Comparison of ENCODE assay signal across 1 cellular context in the genomic region with DNA sequence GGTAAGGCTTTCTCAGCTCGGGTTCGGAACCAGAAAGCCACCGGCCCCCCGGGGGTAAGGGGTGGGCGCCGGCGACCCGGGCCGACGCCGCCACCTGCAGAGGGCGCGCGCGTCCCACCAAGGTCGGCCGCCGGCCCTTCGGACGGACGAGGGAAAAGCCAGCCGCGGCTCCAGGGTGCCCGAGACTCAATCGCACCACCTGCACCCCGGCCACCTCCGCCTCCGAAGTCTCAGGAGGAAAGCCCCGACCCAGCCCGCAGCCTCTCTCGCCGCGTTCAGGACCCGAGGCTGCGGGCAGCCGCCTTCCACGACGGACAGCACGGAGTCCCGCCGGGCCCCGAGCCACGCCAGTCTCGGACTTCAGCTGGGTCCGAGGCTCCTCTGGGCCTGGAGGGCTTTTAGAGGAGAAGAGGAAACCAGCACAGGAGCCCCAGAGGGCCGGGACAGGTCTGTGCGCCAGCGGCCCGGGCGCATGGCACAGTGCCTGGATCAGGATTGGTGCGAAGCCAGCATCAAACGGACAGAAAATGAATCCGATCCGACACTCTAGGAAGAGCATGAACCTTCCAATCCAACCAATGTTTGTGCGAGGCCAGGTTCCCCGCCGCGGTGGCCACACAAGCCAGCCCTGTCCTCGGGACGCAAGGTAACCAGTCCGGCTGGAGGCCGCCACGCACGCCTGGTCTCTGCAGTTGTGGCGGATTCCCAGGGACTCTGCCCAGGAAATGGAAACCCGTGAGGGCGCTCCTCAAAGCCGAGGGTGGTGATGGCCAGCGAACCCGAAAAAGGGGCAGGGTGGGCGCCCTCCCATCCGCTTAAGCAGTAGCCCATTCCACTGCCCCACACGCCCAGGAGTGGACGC.
TF ChIP-seq lines count a peak whose summit lies in the region.

No MANE protein-coding gene starts in this region.

TF ChIP-seq in WTC11, 78 proteins besides CTCF, POLR2A, EP300 and RAD21 (continued from another document):
- TF ChIP-seq, protein P1, sequence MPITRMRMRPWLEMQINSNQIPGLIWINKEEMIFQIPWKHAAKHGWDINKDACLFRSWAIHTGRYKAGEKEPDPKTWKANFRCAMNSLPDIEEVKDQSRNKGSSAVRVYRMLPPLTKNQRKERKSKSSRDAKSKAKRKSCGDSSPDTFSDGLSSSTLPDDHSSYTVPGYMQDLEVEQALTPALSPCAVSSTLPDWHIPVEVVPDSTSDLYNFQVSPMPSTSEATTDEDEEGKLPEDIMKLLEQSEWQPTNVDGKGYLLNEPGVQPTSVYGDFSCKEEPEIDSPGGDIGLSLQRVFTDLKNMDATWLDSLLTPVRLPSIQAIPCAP (CRISPR knock-in tag; IDR thresholded peaks at IDR 0.05) = no peak
- TF ChIP-seq, protein P2, sequence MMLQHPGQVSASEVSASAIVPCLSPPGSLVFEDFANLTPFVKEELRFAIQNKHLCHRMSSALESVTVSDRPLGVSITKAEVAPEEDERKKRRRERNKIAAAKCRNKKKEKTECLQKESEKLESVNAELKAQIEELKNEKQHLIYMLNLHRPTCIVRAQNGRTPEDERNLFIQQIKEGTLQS (CRISPR knock-in tag; conservative IDR thresholded peaks at IDR 0.05) = no peak
- peak; percentile 58 for TF ChIP-seq GABPB1 (CRISPR knock-in tag; IDR thresholded peaks at IDR 0.05)
- TF ChIP-seq FOXK1 (CRISPR knock-in tag; IDR thresholded peaks at IDR 0.05) = peak; percentile 22; the same call in 1 of the 2 replicates
- TF ChIP-seq ZNF219 (CRISPR knock-in tag; IDR thresholded peaks at IDR 0.05; ENCODE audit: borderline replicate concordance) = no peak
- TF ChIP-seq RORB (CRISPR knock-in tag; IDR thresholded peaks at IDR 0.05) = no peak
- TF ChIP-seq FOXP1 (CRISPR knock-in tag; IDR thresholded peaks at IDR 0.05; ENCODE audit: borderline replicate concordance) = peak; percentile 80; the same call in 1 of the 2 replicates
- no peak for TF ChIP-seq SMAD3 (CRISPR knock-in tag; IDR thresholded peaks at IDR 0.05; ENCODE audit: borderline replicate concordance)
- no peak for TF ChIP-seq NFATC4 (CRISPR knock-in tag; IDR thresholded peaks at IDR 0.05)
- TF ChIP-seq ZNF423 (CRISPR knock-in tag; IDR thresholded peaks at IDR 0.05) = peak; percentile 70
- TF ChIP-seq GTF2I (CRISPR knock-in tag; conservative IDR thresholded peaks at IDR 0.05) = no peak
- no peak for TF ChIP-seq ZBTB21 (CRISPR knock-in tag; IDR thresholded peaks at IDR 0.05; ENCODE audit: borderline replicate concordance)
- no peak for TF ChIP-seq ZNF317 (CRISPR knock-in tag; IDR thresholded peaks at IDR 0.05; ENCODE audit: borderline replicate concordance, low read depth)
- TF ChIP-seq ZNF232 (CRISPR knock-in tag; IDR thresholded peaks at IDR 0.05) = no peak
- TF ChIP-seq, protein P3, sequence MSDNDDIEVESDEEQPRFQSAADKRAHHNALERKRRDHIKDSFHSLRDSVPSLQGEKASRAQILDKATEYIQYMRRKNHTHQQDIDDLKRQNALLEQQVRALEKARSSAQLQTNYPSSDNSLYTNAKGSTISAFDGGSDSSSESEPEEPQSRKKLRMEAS (CRISPR knock-in tag; IDR thresholded peaks at IDR 0.05) = peak; percentile 30; the same call in 1 of the 2 replicates
- no peak for TF ChIP-seq MXD4 (CRISPR knock-in tag; IDR thresholded peaks at IDR 0.05; ENCODE audit: borderline replicate concordance)
- TF ChIP-seq, protein P4, sequence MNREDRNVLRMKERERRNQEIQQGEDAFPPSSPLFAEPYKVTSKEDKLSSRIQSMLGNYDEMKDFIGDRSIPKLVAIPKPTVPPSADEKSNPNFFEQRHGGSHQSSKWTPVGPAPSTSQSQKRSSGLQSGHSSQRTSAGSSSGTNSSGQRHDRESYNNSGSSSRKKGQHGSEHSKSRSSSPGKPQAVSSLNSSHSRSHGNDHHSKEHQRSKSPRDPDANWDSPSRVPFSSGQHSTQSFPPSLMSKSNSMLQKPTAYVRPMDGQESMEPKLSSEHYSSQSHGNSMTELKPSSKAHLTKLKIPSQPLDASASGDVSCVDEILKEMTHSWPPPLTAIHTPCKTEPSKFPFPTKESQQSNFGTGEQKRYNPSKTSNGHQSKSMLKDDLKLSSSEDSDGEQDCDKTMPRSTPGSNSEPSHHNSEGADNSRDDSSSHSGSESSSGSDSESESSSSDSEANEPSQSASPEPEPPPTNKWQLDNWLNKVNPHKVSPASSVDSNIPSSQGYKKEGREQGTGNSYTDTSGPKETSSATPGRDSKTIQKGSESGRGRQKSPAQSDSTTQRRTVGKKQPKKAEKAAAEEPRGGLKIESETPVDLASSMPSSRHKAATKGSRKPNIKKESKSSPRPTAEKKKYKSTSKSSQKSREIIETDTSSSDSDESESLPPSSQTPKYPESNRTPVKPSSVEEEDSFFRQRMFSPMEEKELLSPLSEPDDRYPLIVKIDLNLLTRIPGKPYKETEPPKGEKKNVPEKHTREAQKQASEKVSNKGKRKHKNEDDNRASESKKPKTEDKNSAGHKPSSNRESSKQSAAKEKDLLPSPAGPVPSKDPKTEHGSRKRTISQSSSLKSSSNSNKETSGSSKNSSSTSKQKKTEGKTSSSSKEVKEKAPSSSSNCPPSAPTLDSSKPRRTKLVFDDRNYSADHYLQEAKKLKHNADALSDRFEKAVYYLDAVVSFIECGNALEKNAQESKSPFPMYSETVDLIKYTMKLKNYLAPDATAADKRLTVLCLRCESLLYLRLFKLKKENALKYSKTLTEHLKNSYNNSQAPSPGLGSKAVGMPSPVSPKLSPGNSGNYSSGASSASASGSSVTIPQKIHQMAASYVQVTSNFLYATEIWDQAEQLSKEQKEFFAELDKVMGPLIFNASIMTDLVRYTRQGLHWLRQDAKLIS (CRISPR knock-in tag; IDR thresholded peaks at IDR 0.05; ENCODE audit: borderline replicate concordance) = no peak
- TF ChIP-seq SP1 (CRISPR knock-in tag; conservative IDR thresholded peaks at IDR 0.05) = peak; percentile 51
- TF ChIP-seq, protein P5, sequence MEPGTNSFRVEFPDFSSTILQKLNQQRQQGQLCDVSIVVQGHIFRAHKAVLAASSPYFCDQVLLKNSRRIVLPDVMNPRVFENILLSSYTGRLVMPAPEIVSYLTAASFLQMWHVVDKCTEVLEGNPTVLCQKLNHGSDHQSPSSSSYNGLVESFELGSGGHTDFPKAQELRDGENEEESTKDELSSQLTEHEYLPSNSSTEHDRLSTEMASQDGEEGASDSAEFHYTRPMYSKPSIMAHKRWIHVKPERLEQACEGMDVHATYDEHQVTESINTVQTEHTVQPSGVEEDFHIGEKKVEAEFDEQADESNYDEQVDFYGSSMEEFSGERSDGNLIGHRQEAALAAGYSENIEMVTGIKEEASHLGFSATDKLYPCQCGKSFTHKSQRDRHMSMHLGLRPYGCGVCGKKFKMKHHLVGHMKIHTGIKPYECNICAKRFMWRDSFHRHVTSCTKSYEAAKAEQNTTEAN (CRISPR knock-in tag; IDR thresholded peaks at IDR 0.05) = 0 out of 2 replicates have a peak, but pooled peaks have one; percentile 35
- TF ChIP-seq NFE2L1 (CRISPR knock-in tag; IDR thresholded peaks at IDR 0.05) = 0 out of 2 replicates have a peak, but pooled peaks have one; percentile 20
- TF ChIP-seq ZNF263 (CRISPR knock-in tag; IDR thresholded peaks at IDR 0.05; ENCODE audit: low read depth) = peak; percentile 16; the same call in 1 of the 2 replicates
- no peak for TF ChIP-seq OVOL2 (CRISPR knock-in tag; IDR thresholded peaks at IDR 0.05; ENCODE audit: borderline replicate concordance)
- TF ChIP-seq MYBL2 (CRISPR knock-in tag; IDR thresholded peaks at IDR 0.05) = 0 out of 2 replicates have a peak, but pooled peaks have one; percentile 24
